Comparison of ENCODE assay signal across 9 cellular contexts in the genomic region with DNA sequence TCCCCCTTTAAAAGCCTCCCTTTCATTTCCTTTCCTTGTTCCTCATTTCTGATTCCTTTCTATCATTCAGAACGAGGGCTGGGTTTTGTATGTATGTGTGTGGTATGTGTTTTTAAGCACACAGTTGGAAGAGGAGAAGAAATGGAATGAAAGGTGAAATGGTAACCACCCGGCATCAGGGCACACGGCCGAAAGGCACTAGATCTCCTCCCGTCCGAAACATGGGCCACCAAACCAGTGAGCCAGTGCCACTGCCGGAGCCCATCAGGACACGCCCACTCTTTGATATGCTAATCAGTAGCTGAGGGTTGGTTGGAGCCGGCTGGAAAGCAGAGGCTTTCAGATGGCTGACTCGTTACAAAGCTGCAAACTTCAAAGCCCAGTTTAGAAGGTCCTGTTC.
DNase-seq lines count a peak whose midpoint lies in the region; ATAC-seq, FAIRE-seq and TF ChIP-seq lines count a peak whose summit lies in the region.
"Had no signal": no experiment of that assay in that cellular context is flagged by ENCODE, and none has a peak within 500 bp of the region (broad histone marks: within the 10 kb centered on the region; RNA-seq: fewer than 3 reads in every experiment).

No MANE protein-coding gene starts in this region.

- peaks cover 0 to 2% (median 0%) of the 10 kb centered on the region in 5 donors for H3K36me3 Mint-ChIP-seq in naive thymus-derived CD4-positive, alpha-beta T cell
- H3K36me3 Mint-ChIP-seq in Caco-2 (ENCODE audit: insufficient read depth, unreplicated experiment): no peaks in the 10 kb centered on the region

- H3K4me3 Mint-ChIP-seq in naive thymus-derived CD4-positive, alpha-beta T cell: peak overlapping the region in 3 of 10 donors; percentile 9 to 25 (median 15)
- H3K4me3 Mint-ChIP-seq in Caco-2 (ENCODE audit: unreplicated experiment): no peak overlapping the region

- in situ Hi-C loops in KBM-7 (cut with MboI; ENCODE audit: low pct_unique_long_range_greater_than_20kb, low sequenced_read_pairs): no loop called here

- no TSS peak for BruUV-seq in Caco-2 (replicated peaks; lab: Mats Ljungman, UMichigan)

- ATAC-seq in naive thymus-derived CD4-positive, alpha-beta T cell: peak; percentile 45
- no peak for ATAC-seq in HG03521 (IDR thresholded peaks at IDR 0.05; ENCODE audit: unreplicated experiment)

- CTCF ChIA-PET in naive thymus-derived CD4-positive, alpha-beta T cell (lab: Charles Lee): interaction anchor here (0.6 kb wide), 1 partner anchor 953 kb away, joined by 3 read pairs; no protein-coding TSS in a partner anchor
- CTCF ChIA-PET in Caco-2 (lab: Charles Lee): no interaction called here

- TF ChIP-seq CTCF in bronchial epithelial cell (IDR thresholded peaks at IDR 0.05; ENCODE audit: insufficient read depth, low read length, severe bottlenecking) (no peak), Caco-2 (IDR thresholded peaks at IDR 0.05; ENCODE audit: insufficient read depth in 1 of 2, low read depth in 1 of 2, low read length in 1 of 2, severe bottlenecking in 1 of 2, unreplicated experiment in 1 of 2) (no peak)

- DNase-seq in EL (peak; percentile 8), KBM-7 (peak; percentile 73), bronchial epithelial cell (ENCODE audit: low read depth) (peak; percentile 14), Caco-2 (no peak), NCI-H446 (lab: John Stamatoyannopoulos, UW) (no peak)
- no peak for DNase-seq in naive thymus-derived CD4-positive, alpha-beta T cell
- DNase-seq: SIG-M5 had no signal

- no peaks in the 10 kb centered on the region for H3K9me3 ChIP-seq in naive thymus-derived CD4-positive, alpha-beta T cell (ENCODE audit: control insufficient read depth in 2 of 3, low read length in 3 of 3)
- no peaks in the 10 kb centered on the region for H3K9me3 ChIP-seq in Caco-2

- H3K36me3 ChIP-seq in bronchial epithelial cell (ENCODE audit: control insufficient read depth, insufficient read depth, low read length) (no peaks in the 10 kb centered on the region), Caco-2 (ENCODE audit: control insufficient read depth, insufficient read depth, low read length) (no peaks in the 10 kb centered on the region)
- H3K36me3 ChIP-seq in naive thymus-derived CD4-positive, alpha-beta T cell (ENCODE audit: control insufficient read depth in 2 of 3, insufficient read depth in 3 of 3, low read length in 3 of 3): no peaks in the 10 kb centered on the region

- no peaks in the 10 kb centered on the region for H3K4me1 ChIP-seq in naive thymus-derived CD4-positive, alpha-beta T cell (ENCODE audit: control insufficient read depth in 2 of 2, insufficient read depth in 2 of 2, low read length in 2 of 2)
- H3K4me1 ChIP-seq in Caco-2: no peaks in the 10 kb centered on the region

- POLR2A ChIA-PET in naive thymus-derived CD4-positive, alpha-beta T cell (lab: Charles Lee): no interaction called here
- POLR2A ChIA-PET in Caco-2 (lab: Charles Lee): no interaction called here

- peaks cover 0 to 29% (median 11%) of the 10 kb centered on the region in 7 donors for H3K4me1 Mint-ChIP-seq in naive thymus-derived CD4-positive, alpha-beta T cell
- peaks cover 9% of the 10 kb centered on the region for H3K4me1 Mint-ChIP-seq in Caco-2 (ENCODE audit: low read depth, unreplicated experiment)

- peaks cover 0 to 15% (median 0%) of the 10 kb centered on the region in 5 donors for H3K27me3 Mint-ChIP-seq in naive thymus-derived CD4-positive, alpha-beta T cell
- H3K27me3 Mint-ChIP-seq in Caco-2 (ENCODE audit: insufficient read depth, unreplicated experiment): no peaks in the 10 kb centered on the region

- no peaks in the 10 kb centered on the region for H3K27me3 ChIP-seq in bronchial epithelial cell (ENCODE audit: control insufficient read depth, insufficient read depth, low read length)
- H3K27me3 ChIP-seq in naive thymus-derived CD4-positive, alpha-beta T cell (ENCODE audit: control insufficient read depth in 2 of 2, insufficient read depth in 2 of 2, low read length in 2 of 2): no peaks in the 10 kb centered on the region
- no peaks in the 10 kb centered on the region for H3K27me3 ChIP-seq in Caco-2 (replicated peaks; ENCODE audit: control insufficient read depth, insufficient read depth, low read length)

- no peak overlapping the region for H3K27ac ChIP-seq in naive thymus-derived CD4-positive, alpha-beta T cell (ENCODE audit: low read depth, low read length)

- peaks cover 0 to 6% (median 0%) of the 10 kb centered on the region in 11 donors for H3K9me3 Mint-ChIP-seq in naive thymus-derived CD4-positive, alpha-beta T cell
- H3K9me3 Mint-ChIP-seq in Caco-2 (ENCODE audit: unreplicated experiment): no peaks in the 10 kb centered on the region

- no peak overlapping the region for H3K27ac Mint-ChIP-seq in naive thymus-derived CD4-positive, alpha-beta T cell
- no peak overlapping the region for H3K27ac Mint-ChIP-seq in Caco-2 (ENCODE audit: unreplicated experiment)

- intact Hi-C loops in naive thymus-derived CD4-positive, alpha-beta T cell (cut with micrococcal nuclease): no loop called here
- intact Hi-C loops in Caco-2 (cut with micrococcal nuclease; ENCODE audit: unreplicated experiment): no loop called here

- no peak for FAIRE-seq in bronchial epithelial cell (lab: Jason Lieb, UNC)
- FAIRE-seq: GM18507 had no signal

- H3K4me3 ChIP-seq in bronchial epithelial cell (ENCODE audit: low read depth, low read length): no peak overlapping the region
- H3K4me3 ChIP-seq in naive thymus-derived CD4-positive, alpha-beta T cell (ENCODE audit: low read length): no peak overlapping the region
- H3K4me3 ChIP-seq in Caco-2 (ENCODE audit: low read depth, low read length): no peak overlapping the region

Comparison
In these comparisons a context has a peak if more than half of its experiments do, and no peak if none do; other contexts are left out.
1. DNase-seq: peak in EL (single experiment), KBM-7 (single experiment) and bronchial epithelial cell (single experiment); none in naive thymus-derived CD4-positive, alpha-beta T cell (0 of 9), Caco-2 (0 of 2) and NCI-H446 (0 of 2).